ENCODE assay signal across 29 cellular contexts in the genomic region with DNA sequence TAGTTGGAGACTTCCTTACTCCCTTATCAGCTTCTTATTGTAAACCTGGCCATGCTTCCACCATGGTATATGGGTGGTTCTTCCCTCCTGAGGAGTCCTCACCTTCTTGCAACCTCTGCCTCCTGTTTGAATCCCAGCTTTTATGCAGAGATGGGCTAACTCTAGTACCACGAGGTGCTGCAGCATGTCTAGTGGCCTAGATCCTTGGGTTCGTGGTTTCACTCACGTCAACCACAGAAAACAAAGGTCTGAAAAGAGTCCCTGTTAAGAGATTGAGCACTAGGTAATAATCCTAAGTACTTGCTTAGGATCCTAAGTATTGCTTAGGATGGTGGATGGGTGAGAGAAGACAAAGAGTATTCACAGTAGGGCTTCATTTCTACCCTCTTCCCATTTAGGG.
"Had no signal": no experiment of that assay in that cellular context is flagged by ENCODE, and none has a peak within 500 bp of the region (broad histone marks: within the 10 kb centered on the region; RNA-seq: fewer than 3 reads in every experiment).

No MANE protein-coding gene starts in this region.

- ATAC-seq: naive thymus-derived CD8-positive, alpha-beta T cell; psoas muscle; right cardiac atrium; right lobe of liver; stimulated activated naive CD8-positive, alpha-beta T cell treated with anti-CD3 and anti-CD28 coated beads, Interleukin-15, amount 100 ng/mL, for 72 hours; stimulated activated naive CD8-positive, alpha-beta T cell treated with anti-CD3 and anti-CD28 coated beads, Interleukin-15, Interleukin-2, amounts not matched to agents 100 U/mL and 50 U/mL, for 24 hours; upper lobe of right lung had no signal

- H3K4me3 Mint-ChIP-seq: naive B cell; naive thymus-derived CD8-positive, alpha-beta T cell; nephron progenitor cell; neural progenitor cell; stimulated activated memory B cell treated with anti-CD40 and anti-IgM and Interleukin-4, amounts not matched to agents 10 μg/mL and 1 μg/mL and 100 μg/mL, for 72 hours; stimulated activated naive CD8-positive, alpha-beta T cell treated with anti-CD3 and anti-CD28 coated beads, Interleukin-15, amount 100 ng/mL, for 72 hours; type B pancreatic cell had no signal

- H3K4me1 Mint-ChIP-seq: naive B cell; nephron progenitor cell; neural progenitor cell; stimulated activated memory B cell treated with anti-CD40 and anti-IgM and Interleukin-4, amounts not matched to agents 10 μg/mL and 1 μg/mL and 100 μg/mL, for 72 hours; stimulated activated naive CD8-positive, alpha-beta T cell treated with anti-CD3 and anti-CD28 coated beads, Interleukin-15, amount 100 ng/mL, for 72 hours had no signal

- H3K9me3 Mint-ChIP-seq: naive thymus-derived CD8-positive, alpha-beta T cell; nephron progenitor cell; neural progenitor cell; stimulated activated memory B cell treated with anti-CD40 and anti-IgM and Interleukin-4, amounts not matched to agents 10 μg/mL and 1 μg/mL and 100 μg/mL, for 72 hours; stimulated activated naive CD8-positive, alpha-beta T cell treated with anti-CD3 and anti-CD28 coated beads, Interleukin-15, amount 100 ng/mL, for 72 hours; type B pancreatic cell had no signal

- H3K36me3 Mint-ChIP-seq: naive B cell; naive thymus-derived CD8-positive, alpha-beta T cell; neural progenitor cell; stimulated activated memory B cell treated with anti-CD40 and anti-IgM and Interleukin-4, amounts not matched to agents 10 μg/mL and 1 μg/mL and 100 μg/mL, for 72 hours; type B pancreatic cell had no signal

- H3K27ac Mint-ChIP-seq: nephron progenitor cell; neural progenitor cell; progenitor cell of endocrine pancreas; stimulated activated memory B cell treated with anti-CD40 and anti-IgM and Interleukin-4, amounts not matched to agents 10 μg/mL and 1 μg/mL and 100 μg/mL, for 72 hours; type B pancreatic cell had no signal

- DNase-seq: naive B cell; naive thymus-derived CD8-positive, alpha-beta T cell; nephron progenitor cell; occipital lobe; ovary; posterior cingulate gyrus; psoas muscle; right cardiac atrium; right lobe of liver; sigmoid colon; small intestine; stimulated activated CD4-positive, alpha-beta T cell treated with anti-CD3 and anti-CD28 coated beads, Interleukin-15, amount 100 ng/mL, for 24 hours; stimulated activated CD4-positive, alpha-beta T cell treated with anti-CD3 and anti-CD28 coated beads, Interleukin-2, amount 100 ng/mL, for 24 hours; stimulated activated CD4-positive, alpha-beta T cell treated with anti-CD3 and anti-CD28 coated beads, Interleukin-2, amount 100 ng/mL, for 48 hours; stimulated activated CD4-positive, alpha-beta T cell treated with anti-CD3 and anti-CD28 coated beads, Interleukin-4, amount 100 ng/mL, for 4 hours; stimulated activated CD8-positive, alpha-beta memory T cell treated with anti-CD3 and anti-CD28 coated beads, Interleukin-4, amount 100 ng/mL, for 48 hours; stimulated activated naive CD4-positive, alpha-beta T cell; stimulated activated naive CD8-positive, alpha-beta T cell treated with anti-CD3 and anti-CD28 coated beads, Interleukin-15, amount 100 ng/mL, for 72 hours; stimulated activated naive CD8-positive, alpha-beta T cell treated with anti-CD3 and anti-CD28 coated beads, Interleukin-15, Interleukin-2, amounts not matched to agents 100 U/mL and 50 U/mL, for 24 hours; substantia nigra; testis; tibial artery; transverse colon; upper lobe of right lung; uterus had no signal
